ENCODE assay signal across 1 cellular context in the genomic region with DNA sequence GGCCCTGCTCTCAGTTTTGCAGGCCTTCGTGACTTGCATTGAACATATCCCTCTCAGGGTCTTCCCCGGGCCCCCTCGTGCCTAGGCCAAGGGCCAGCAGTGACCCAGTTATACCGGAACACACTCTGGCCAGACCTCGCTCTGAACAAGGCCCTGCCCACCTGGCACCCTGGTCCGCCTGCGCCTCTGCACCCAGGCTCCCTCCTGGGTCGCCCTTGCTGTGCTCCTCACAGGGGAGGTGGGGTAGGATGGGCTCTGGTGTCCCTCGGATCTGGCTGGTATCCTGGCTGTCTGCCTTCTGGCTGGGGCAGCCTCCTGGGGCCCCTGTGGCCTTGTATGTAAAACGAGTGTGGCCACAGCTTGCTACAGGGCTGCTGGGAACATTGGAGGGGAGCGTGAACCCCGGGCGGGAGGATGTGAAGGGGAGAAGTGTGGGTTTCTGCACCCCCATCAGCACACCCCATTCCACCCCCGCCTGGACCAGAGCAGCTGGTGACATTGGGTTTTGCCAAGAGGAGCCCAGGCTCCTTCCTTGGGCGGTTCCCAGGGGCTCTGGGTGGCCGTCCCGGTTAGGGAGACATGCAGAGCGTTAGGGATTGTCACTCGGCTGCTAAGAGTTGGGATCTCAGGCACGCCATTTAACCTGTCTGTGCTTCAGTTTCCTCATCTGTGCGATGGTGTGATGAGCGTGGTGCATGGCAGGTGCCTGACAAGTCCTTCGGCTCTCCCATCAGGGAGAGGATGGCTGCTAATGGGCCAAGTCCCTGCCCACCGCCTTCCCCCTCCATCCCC.
TF ChIP-seq lines count a peak whose summit lies in the region.

No MANE protein-coding gene starts in this region.

TF ChIP-seq in H1, 55 proteins besides CTCF, POLR2A, EP300 and RAD21 (continued from another document):
- TF ChIP-seq, protein P1, sequence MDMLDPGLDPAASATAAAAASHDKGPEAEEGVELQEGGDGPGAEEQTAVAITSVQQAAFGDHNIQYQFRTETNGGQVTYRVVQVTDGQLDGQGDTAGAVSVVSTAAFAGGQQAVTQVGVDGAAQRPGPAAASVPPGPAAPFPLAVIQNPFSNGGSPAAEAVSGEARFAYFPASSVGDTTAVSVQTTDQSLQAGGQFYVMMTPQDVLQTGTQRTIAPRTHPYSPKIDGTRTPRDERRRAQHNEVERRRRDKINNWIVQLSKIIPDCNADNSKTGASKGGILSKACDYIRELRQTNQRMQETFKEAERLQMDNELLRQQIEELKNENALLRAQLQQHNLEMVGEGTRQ (IDR thresholded peaks at IDR 0.05; ENCODE audit: low read length): no peak
- TF ChIP-seq MAFK (IDR thresholded peaks at IDR 0.05; ENCODE audit: low read depth, low read length) (no peak), KDM5A (IDR thresholded peaks at IDR 0.05; ENCODE audit: low read length) (no peak), SP4 (IDR thresholded peaks at IDR 0.05; ENCODE audit: low read length) (no peak), TAF7 (optimal IDR thresholded peaks at IDR 0.05; ENCODE audit: borderline replicate concordance, low read depth, low read length) (no peak), CHD2 (IDR thresholded peaks at IDR 0.05; ENCODE audit: low read length) (no peak), EGR1 (IDR thresholded peaks at IDR 0.05; ENCODE audit: borderline replicate concordance, low read depth, low read length) (no peak), JUN (IDR thresholded peaks at IDR 0.05; ENCODE audit: low read depth, low read length) (no peak), TCF12 (IDR thresholded peaks at IDR 0.05; ENCODE audit: low read depth, low read length) (no peak)
